1 cellular context compared by ENCODE assay signal in genomic region chr1:67664048-67664447, GRCh38.
TF ChIP-seq lines count a peak whose summit lies in the region.

No MANE protein-coding gene starts in this region.

TF ChIP-seq in HepG2, 621 proteins besides CTCF, POLR2A, EP300 and RAD21 (continued from another document and continues in another):
- no peak for TF ChIP-seq RBM39 (IDR thresholded peaks at IDR 0.05; ENCODE audit: low read depth, low read length, poor library complexity, severe bottlenecking)
- TF ChIP-seq EHMT2 (IDR thresholded peaks at IDR 0.05; ENCODE audit: borderline replicate concordance, low read depth, low read length), result no peak
- no peak for TF ChIP-seq ZNF550 (CRISPR knock-in tag; IDR thresholded peaks at IDR 0.05; ENCODE audit: borderline replicate concordance)
- TF ChIP-seq HMGA1 (CRISPR knock-in tag; conservative IDR thresholded peaks at IDR 0.05), result no peak
- TF ChIP-seq, protein P1, sequence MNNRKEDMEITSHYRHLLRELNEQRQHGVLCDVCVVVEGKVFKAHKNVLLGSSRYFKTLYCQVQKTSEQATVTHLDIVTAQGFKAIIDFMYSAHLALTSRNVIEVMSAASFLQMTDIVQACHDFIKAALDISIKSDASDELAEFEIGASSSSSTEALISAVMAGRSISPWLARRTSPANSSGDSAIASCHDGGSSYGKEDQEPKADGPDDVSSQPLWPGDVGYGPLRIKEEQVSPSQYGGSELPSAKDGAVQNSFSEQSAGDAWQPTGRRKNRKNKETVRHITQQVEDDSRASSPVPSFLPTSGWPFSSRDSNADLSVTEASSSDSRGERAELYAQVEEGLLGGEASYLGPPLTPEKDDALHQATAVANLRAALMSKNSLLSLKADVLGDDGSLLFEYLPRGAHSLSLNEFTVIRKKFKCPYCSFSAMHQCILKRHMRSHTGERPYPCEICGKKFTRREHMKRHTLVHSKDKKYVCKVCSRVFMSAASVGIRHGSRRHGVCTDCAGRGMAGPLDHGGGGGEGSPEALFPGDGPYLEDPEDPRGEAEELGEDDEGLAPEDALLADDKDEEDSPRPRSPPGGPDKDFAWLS (CRISPR knock-in tag; IDR thresholded peaks at IDR 0.05; ENCODE audit: borderline replicate concordance), result no peak
- TF ChIP-seq ZNF749 (CRISPR knock-in tag; IDR thresholded peaks at IDR 0.05; ENCODE audit: borderline replicate concordance), result no peak
- TF ChIP-seq NR2F1 (CRISPR knock-in tag; IDR thresholded peaks at IDR 0.05), result 0 out of 4 replicates have a peak, but pooled peaks of 1 of the 2 experiments have one; percentile 31
- TF ChIP-seq DNMT1 (CRISPR knock-in tag; IDR thresholded peaks at IDR 0.05), result no peak
- no peak for TF ChIP-seq ZNF850 (CRISPR knock-in tag; conservative IDR thresholded peaks at IDR 0.05)
- TF ChIP-seq GATA4 (IDR thresholded peaks at IDR 0.05; ENCODE audit: borderline replicate concordance, low read depth), result no peak; the same call in 1 of the 2 replicates
- no peak for TF ChIP-seq ADNP (CRISPR knock-in tag; IDR thresholded peaks at IDR 0.05)
- no peak for TF ChIP-seq YEATS4 (CRISPR knock-in tag; IDR thresholded peaks at IDR 0.05; ENCODE audit: borderline replicate concordance)
- no peak for TF ChIP-seq ZNF883 (CRISPR knock-in tag; IDR thresholded peaks at IDR 0.05; ENCODE audit: not compliant biosample characterization)
- no peak for TF ChIP-seq ZBTB3 (CRISPR knock-in tag; IDR thresholded peaks at IDR 0.05; ENCODE audit: borderline replicate concordance, low read depth)
- TF ChIP-seq, protein P2, sequence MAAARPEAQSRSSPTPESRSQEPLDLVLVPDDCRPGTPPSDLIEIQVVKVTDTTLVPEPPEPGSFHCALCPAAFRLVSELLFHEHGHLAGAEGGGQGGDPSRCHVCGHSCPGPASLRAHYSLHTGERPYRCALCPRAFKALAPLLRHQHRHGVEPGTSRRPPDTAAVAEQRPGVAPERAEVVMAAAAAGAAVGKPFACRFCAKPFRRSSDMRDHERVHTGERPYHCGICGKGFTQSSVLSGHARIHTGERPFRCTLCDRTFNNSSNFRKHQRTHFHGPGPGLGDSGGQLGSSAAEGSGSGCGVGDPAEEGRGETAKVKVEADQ (CRISPR knock-in tag; IDR thresholded peaks at IDR 0.05; ENCODE audit: borderline replicate concordance), result no peak
- no peak for TF ChIP-seq TCF12 (IDR thresholded peaks at IDR 0.05)
- no peak for TF ChIP-seq TCF12 (CRISPR knock-in tag; IDR thresholded peaks at IDR 0.05)
- TF ChIP-seq, protein P3, sequence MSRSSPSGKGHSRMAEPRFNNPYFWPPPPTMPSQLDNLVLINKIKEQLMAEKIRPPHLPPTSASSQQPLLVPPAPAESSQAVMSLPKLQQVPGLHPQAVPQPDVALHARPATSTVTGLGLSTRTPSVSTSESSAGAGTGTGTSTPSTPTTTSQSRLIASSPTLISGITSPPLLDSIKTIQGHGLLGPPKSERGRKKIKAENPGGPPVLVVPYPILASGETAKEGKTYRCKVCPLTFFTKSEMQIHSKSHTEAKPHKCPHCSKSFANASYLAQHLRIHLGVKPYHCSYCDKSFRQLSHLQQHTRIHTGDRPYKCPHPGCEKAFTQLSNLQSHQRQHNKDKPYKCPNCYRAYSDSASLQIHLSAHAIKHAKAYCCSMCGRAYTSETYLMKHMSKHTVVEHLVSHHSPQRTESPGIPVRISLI (CRISPR knock-in tag; IDR thresholded peaks at IDR 0.05; ENCODE audit: borderline replicate concordance), result no peak
- TF ChIP-seq, protein P4, sequence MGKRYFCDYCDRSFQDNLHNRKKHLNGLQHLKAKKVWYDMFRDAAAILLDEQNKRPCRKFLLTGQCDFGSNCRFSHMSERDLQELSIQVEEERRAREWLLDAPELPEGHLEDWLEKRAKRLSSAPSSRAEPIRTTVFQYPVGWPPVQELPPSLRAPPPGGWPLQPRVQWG (CRISPR knock-in tag; IDR thresholded peaks at IDR 0.05; ENCODE audit: borderline replicate concordance, low read depth), result no peak
- no peak for TF ChIP-seq KAT2B (IDR thresholded peaks at IDR 0.05; ENCODE audit: borderline replicate concordance, low read depth, low read length)
- no peak for TF ChIP-seq RORA (CRISPR knock-in tag; IDR thresholded peaks at IDR 0.05)
- no peak for TF ChIP-seq ZMYM3 (CRISPR knock-in tag; IDR thresholded peaks at IDR 0.05)
- TF ChIP-seq FOXP4 (CRISPR knock-in tag; IDR thresholded peaks at IDR 0.05), result peak; percentile 12; the same call in 1 of the 2 replicates
- TF ChIP-seq ZNF629 (CRISPR knock-in tag; conservative IDR thresholded peaks at IDR 0.05), result no peak
- no peak for TF ChIP-seq CBFB (CRISPR knock-in tag; IDR thresholded peaks at IDR 0.05)
- TF ChIP-seq KLF13 (CRISPR knock-in tag; IDR thresholded peaks at IDR 0.05), result no peak
- TF ChIP-seq ZBTB1 (CRISPR knock-in tag; IDR thresholded peaks at IDR 0.05; ENCODE audit: borderline replicate concordance), result no peak
- no peak for TF ChIP-seq ZNF773 (CRISPR knock-in tag; IDR thresholded peaks at IDR 0.05; ENCODE audit: borderline replicate concordance)
- no peak for TF ChIP-seq PHF8 (CRISPR knock-in tag; IDR thresholded peaks at IDR 0.05)
- TF ChIP-seq MIER2 (CRISPR knock-in tag; IDR thresholded peaks at IDR 0.05), result no peak
- no peak for TF ChIP-seq ZNF101 (CRISPR knock-in tag; IDR thresholded peaks at IDR 0.05; ENCODE audit: borderline replicate concordance, low read depth)
- no peak for TF ChIP-seq ZZZ3 (CRISPR knock-in tag; IDR thresholded peaks at IDR 0.05; ENCODE audit: borderline replicate concordance)
- TF ChIP-seq ZFX (CRISPR knock-in tag; IDR thresholded peaks at IDR 0.05; ENCODE audit: low read depth), result no peak
- TF ChIP-seq ZNF251 (CRISPR knock-in tag; IDR thresholded peaks at IDR 0.05), result no peak
- TF ChIP-seq RFXANK (CRISPR knock-in tag; IDR thresholded peaks at IDR 0.05), result no peak
- TF ChIP-seq EZH2 (conservative IDR thresholded peaks at IDR 0.05; ENCODE audit: low read depth, low read length), result no peak
- TF ChIP-seq CREB1 (IDR thresholded peaks at IDR 0.05), result peak; percentile 20; the same call in 1 of the 2 replicates
- TF ChIP-seq CREB1 (CRISPR knock-in tag; IDR thresholded peaks at IDR 0.05), result peak; percentile 48
- no peak for TF ChIP-seq ZNF383 (CRISPR knock-in tag; IDR thresholded peaks at IDR 0.05; ENCODE audit: borderline replicate concordance)
- no peak for TF ChIP-seq REXO4 (CRISPR knock-in tag; IDR thresholded peaks at IDR 0.05; ENCODE audit: borderline replicate concordance)
- TF ChIP-seq ZNF274 (CRISPR knock-in tag; IDR thresholded peaks at IDR 0.05), result no peak
- TF ChIP-seq ZNF414 (CRISPR knock-in tag; IDR thresholded peaks at IDR 0.05), result no peak
- TF ChIP-seq ZBTB7A (CRISPR knock-in tag; IDR thresholded peaks at IDR 0.05), result no peak
- TF ChIP-seq SKIL (CRISPR knock-in tag; IDR thresholded peaks at IDR 0.05; ENCODE audit: borderline replicate concordance), result no peak
- no peak for TF ChIP-seq MAFF (IDR thresholded peaks at IDR 0.05; ENCODE audit: low read depth, low read length)
- TF ChIP-seq NFRKB (IDR thresholded peaks at IDR 0.05), result no peak
- 0 out of 2 replicates have a peak, but pooled peaks have one; percentile 22 for TF ChIP-seq ERF (CRISPR knock-in tag; IDR thresholded peaks at IDR 0.05)
- TF ChIP-seq ZNF772 (CRISPR knock-in tag; IDR thresholded peaks at IDR 0.05), result no peak
- TF ChIP-seq ZSCAN20 (CRISPR knock-in tag; IDR thresholded peaks at IDR 0.05; ENCODE audit: borderline replicate concordance), result no peak
- TF ChIP-seq KLF12 (CRISPR knock-in tag; IDR thresholded peaks at IDR 0.05; ENCODE audit: borderline replicate concordance), result no peak
- no peak for TF ChIP-seq ONECUT2 (CRISPR knock-in tag; IDR thresholded peaks at IDR 0.05)
- TF ChIP-seq CHD4 (IDR thresholded peaks at IDR 0.05; ENCODE audit: borderline replicate concordance, low read length), result no peak; the same call in 1 of the 2 replicates
- no peak for TF ChIP-seq MXD3 (CRISPR knock-in tag; IDR thresholded peaks at IDR 0.05)
- TF ChIP-seq ZNF138 (CRISPR knock-in tag; IDR thresholded peaks at IDR 0.05; ENCODE audit: low read depth), result no peak
- TF ChIP-seq HIC2 (CRISPR knock-in tag; IDR thresholded peaks at IDR 0.05; ENCODE audit: low read depth), result no peak
- no peak for TF ChIP-seq SIN3A (IDR thresholded peaks at IDR 0.05; ENCODE audit: borderline replicate concordance, low read depth, low read length)
- TF ChIP-seq DPF2 (CRISPR knock-in tag; IDR thresholded peaks at IDR 0.05; ENCODE audit: borderline replicate concordance, low read depth), result peak; percentile 71; the same call in 1 of the 2 replicates
- no peak for TF ChIP-seq PRPF4 (IDR thresholded peaks at IDR 0.05; ENCODE audit: low read depth, low read length, poor library complexity, severe bottlenecking)
- TF ChIP-seq ZFP90 (CRISPR knock-in tag; IDR thresholded peaks at IDR 0.05; ENCODE audit: borderline replicate concordance), result no peak
- TF ChIP-seq REL (CRISPR knock-in tag; conservative IDR thresholded peaks at IDR 0.05), result no peak
- no peak for TF ChIP-seq BATF2 (CRISPR knock-in tag; IDR thresholded peaks at IDR 0.05)
- TF ChIP-seq, protein P5, sequence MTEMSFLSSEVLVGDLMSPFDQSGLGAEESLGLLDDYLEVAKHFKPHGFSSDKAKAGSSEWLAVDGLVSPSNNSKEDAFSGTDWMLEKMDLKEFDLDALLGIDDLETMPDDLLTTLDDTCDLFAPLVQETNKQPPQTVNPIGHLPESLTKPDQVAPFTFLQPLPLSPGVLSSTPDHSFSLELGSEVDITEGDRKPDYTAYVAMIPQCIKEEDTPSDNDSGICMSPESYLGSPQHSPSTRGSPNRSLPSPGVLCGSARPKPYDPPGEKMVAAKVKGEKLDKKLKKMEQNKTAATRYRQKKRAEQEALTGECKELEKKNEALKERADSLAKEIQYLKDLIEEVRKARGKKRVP (CRISPR knock-in tag; IDR thresholded peaks at IDR 0.05), result peak in 1 of 2 experiments; percentile 56; a peak in 1 of 4 replicates
- TF ChIP-seq ZNF670 (CRISPR knock-in tag; IDR thresholded peaks at IDR 0.05; ENCODE audit: borderline replicate concordance), result no peak
